30 cellular contexts compared by ENCODE assay signal in the genomic region with DNA sequence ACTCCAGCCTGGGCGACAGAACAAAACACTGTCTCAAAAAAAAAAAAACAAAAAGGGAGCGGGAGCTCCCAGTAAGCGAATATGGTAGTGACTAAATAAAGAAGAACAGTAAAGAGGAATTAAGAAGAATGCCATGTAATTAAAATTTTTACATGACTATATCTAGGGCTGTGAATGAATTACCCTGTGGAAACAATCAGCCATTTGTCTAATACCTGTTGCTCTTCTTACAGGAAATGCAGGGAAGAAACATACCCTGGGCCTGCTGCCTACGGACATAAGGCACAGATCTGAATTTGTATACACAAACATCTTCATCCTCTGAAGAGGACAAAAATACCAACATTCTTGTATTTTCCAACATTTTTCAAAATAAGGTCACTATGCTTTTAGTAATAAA. TPM values are rescaled to one million over a fixed set of nuclear protein-coding genes. Genes with fewer than 3 reads are reported as not detected.
DNase-seq lines count a peak whose midpoint lies in the region; ATAC-seq, FAIRE-seq and TF ChIP-seq lines count a peak whose summit lies in the region.
"Had no signal": no experiment of that assay in that cellular context is flagged by ENCODE, and none has a peak within 500 bp of the region (broad histone marks: within the 10 kb centered on the region; RNA-seq: fewer than 3 reads in every experiment).

No MANE protein-coding gene starts in this region.

- H3K9me3 Mint-ChIP-seq in astrocyte (ENCODE audit: unreplicated experiment) (no peaks in the 10 kb centered on the region), Caco-2 (ENCODE audit: unreplicated experiment) (no peaks in the 10 kb centered on the region)
- H3K9me3 Mint-ChIP-seq in CD4-positive, alpha-beta T cell, result no peaks in the 10 kb centered on the region
- H3K9me3 Mint-ChIP-seq: activated CD8-positive, alpha-beta T cell treated with anti-CD3 and anti-CD28 coated beads for 36 hours; activated T-helper 1 cell treated with anti-CD3 and anti-CD28 coated beads, Interleukin-12 subunit alpha, Interleukin-12 subunit beta, Interleukin-2, Interleukin-4 antibody, amounts not matched to agents 30 ng/mL and 10 ng/mL and 1 ng/mL, durations not matched to agents 14 hours and 24 hours and 36 hours; naive thymus-derived CD4-positive, alpha-beta T cell; stimulated activated effector memory CD8-positive, alpha-beta T cell treated with anti-CD3 and anti-CD28 coated beads, Interleukin-12 subunit alpha, Interleukin-12 subunit beta, amount 100 ng/mL, for 72 hours; type B pancreatic cell had no signal

- H3K27ac ChIP-seq in astrocyte (ENCODE audit: low read depth, low read length), result no peak overlapping the region
- H3K27ac ChIP-seq in CD4-positive, alpha-beta T cell (ENCODE audit: low read depth, low read length), result no peak overlapping the region
- H3K27ac ChIP-seq: HL-60, Peyer's patch had no signal

- peaks cover 73% of the 10 kb centered on the region for H4K20me1 ChIP-seq in astrocyte (ENCODE audit: insufficient read depth, low read length)

- POLR2A ChIA-PET in CD4-positive, alpha-beta T cell (lab: Charles Lee), result no interaction called here
- POLR2A ChIA-PET in Caco-2 (lab: Charles Lee), result no interaction called here

- H3K36me3 Mint-ChIP-seq in astrocyte (ENCODE audit: low read depth, unreplicated experiment), result no peaks in the 10 kb centered on the region
- no peaks in the 10 kb centered on the region for H3K36me3 Mint-ChIP-seq in CD4-positive, alpha-beta T cell (ENCODE audit: low read depth)
- peaks cover 6% of the 10 kb centered on the region for H3K36me3 Mint-ChIP-seq in Caco-2 (ENCODE audit: insufficient read depth, unreplicated experiment)
- H3K36me3 Mint-ChIP-seq: naive thymus-derived CD4-positive, alpha-beta T cell; stimulated activated effector memory CD8-positive, alpha-beta T cell treated with anti-CD3 and anti-CD28 coated beads, Interleukin-12 subunit alpha, Interleukin-12 subunit beta, amount 100 ng/mL, for 72 hours had no signal

- no peaks in the 10 kb centered on the region for H3K9me3 ChIP-seq in astrocyte (ENCODE audit: insufficient read depth, low read depth, low read length)
- H3K9me3 ChIP-seq in CD4-positive, alpha-beta T cell (ENCODE audit: control insufficient read depth, low read length), result no peaks in the 10 kb centered on the region
- H3K9me3 ChIP-seq in Caco-2, result no peaks in the 10 kb centered on the region
- H3K9me3 ChIP-seq: left lung, Peyer's patch had no signal

- intact Hi-C loops in Right ventricle myocardium superior (cut with DNase I) (no loop called here), left cardiac atrium (cut with DNase I) (no loop called here), Caco-2 (cut with micrococcal nuclease; ENCODE audit: unreplicated experiment) (no loop called here)
- intact Hi-C loops in CD4-positive, alpha-beta T cell (cut with DNase I, micrococcal nuclease), result no loop called here

- no peak overlapping the region for H3K4me3 Mint-ChIP-seq in astrocyte (ENCODE audit: unreplicated experiment)
- H3K4me3 Mint-ChIP-seq in CD4-positive, alpha-beta T cell, result no peak overlapping the region
- no peak overlapping the region for H3K4me3 Mint-ChIP-seq in Caco-2 (ENCODE audit: unreplicated experiment)
- H3K4me3 Mint-ChIP-seq: activated CD4-positive, alpha-beta T cell treated with anti-CD3 and anti-CD28 coated beads for 36 hours; activated CD8-positive, alpha-beta T cell treated with anti-CD3 and anti-CD28 coated beads for 36 hours; activated T-helper 1 cell treated with anti-CD3 and anti-CD28 coated beads, Interleukin-12 subunit alpha, Interleukin-12 subunit beta, Interleukin-2, Interleukin-4 antibody, amounts not matched to agents 30 ng/mL and 10 ng/mL and 1 ng/mL, durations not matched to agents 14 hours and 24 hours and 36 hours; naive thymus-derived CD4-positive, alpha-beta T cell; stimulated activated effector memory CD8-positive, alpha-beta T cell treated with anti-CD3 and anti-CD28 coated beads, Interleukin-12 subunit alpha, Interleukin-12 subunit beta, amount 100 ng/mL, for 72 hours; type B pancreatic cell had no signal

- TF ChIP-seq CTCF in astrocyte (IDR thresholded peaks at IDR 0.05; ENCODE audit: insufficient read depth, low read depth, low read length) (no peak), Caco-2 (IDR thresholded peaks at IDR 0.05; ENCODE audit: insufficient read depth in 1 of 2, low read depth in 1 of 2, low read length in 1 of 2, severe bottlenecking in 1 of 2, unreplicated experiment in 1 of 2) (no peak)
- no peak for TF ChIP-seq CTCF in CD4-positive, alpha-beta T cell (IDR thresholded peaks at IDR 0.05)

- H3K27ac Mint-ChIP-seq in astrocyte (ENCODE audit: unreplicated experiment) (peak overlapping the region; percentile 58), Caco-2 (ENCODE audit: unreplicated experiment) (no peak overlapping the region)
- no peak overlapping the region for H3K27ac Mint-ChIP-seq in CD4-positive, alpha-beta T cell
- H3K27ac Mint-ChIP-seq: activated CD4-positive, alpha-beta T cell treated with anti-CD3 and anti-CD28 coated beads for 36 hours; activated CD8-positive, alpha-beta T cell treated with anti-CD3 and anti-CD28 coated beads for 36 hours; activated T-helper 1 cell treated with anti-CD3 and anti-CD28 coated beads, Interleukin-12 subunit alpha, Interleukin-12 subunit beta, Interleukin-2, Interleukin-4 antibody, amounts not matched to agents 30 ng/mL and 10 ng/mL and 1 ng/mL, durations not matched to agents 14 hours and 24 hours and 36 hours; naive thymus-derived CD4-positive, alpha-beta T cell; stimulated activated effector memory CD8-positive, alpha-beta T cell treated with anti-CD3 and anti-CD28 coated beads, Interleukin-12 subunit alpha, Interleukin-12 subunit beta, amount 100 ng/mL, for 72 hours; type B pancreatic cell had no signal

- no peaks in the 10 kb centered on the region for H3K27me3 ChIP-seq in astrocyte (ENCODE audit: insufficient read depth, low read length)
- no peaks in the 10 kb centered on the region for H3K27me3 ChIP-seq in CD4-positive, alpha-beta T cell (ENCODE audit: control insufficient read depth, insufficient read depth, low read length)
- H3K27me3 ChIP-seq in Caco-2 (replicated peaks; ENCODE audit: control insufficient read depth, insufficient read depth, low read length), result no peaks in the 10 kb centered on the region
- H3K27me3 ChIP-seq: left lung, Peyer's patch had no signal

- H3K4me2 ChIP-seq in astrocyte (ENCODE audit: low read length), result no peak overlapping the region

- no peaks in the 10 kb centered on the region for H3K36me3 ChIP-seq in astrocyte (ENCODE audit: insufficient read depth, low read length)
- no peaks in the 10 kb centered on the region for H3K36me3 ChIP-seq in Caco-2 (ENCODE audit: control insufficient read depth, insufficient read depth, low read length)
- H3K36me3 ChIP-seq: left lung, Peyer's patch had no signal

- no peaks in the 10 kb centered on the region for H3K27me3 Mint-ChIP-seq in astrocyte (ENCODE audit: low read depth, unreplicated experiment)
- peaks cover 2% of the 10 kb centered on the region for H3K27me3 Mint-ChIP-seq in CD4-positive, alpha-beta T cell
- H3K27me3 Mint-ChIP-seq in Caco-2 (ENCODE audit: insufficient read depth, unreplicated experiment), result no peaks in the 10 kb centered on the region
- H3K27me3 Mint-ChIP-seq: activated CD8-positive, alpha-beta T cell treated with anti-CD3 and anti-CD28 coated beads for 36 hours; type B pancreatic cell had no signal

- H3K4me1 Mint-ChIP-seq in astrocyte (ENCODE audit: low read depth, unreplicated experiment) (peaks cover 30% of the 10 kb centered on the region), Caco-2 (ENCODE audit: low read depth, unreplicated experiment) (peaks cover 16% of the 10 kb centered on the region)
- no peaks in the 10 kb centered on the region for H3K4me1 Mint-ChIP-seq in CD4-positive, alpha-beta T cell (ENCODE audit: low read depth)
- H3K4me1 Mint-ChIP-seq: activated CD4-positive, alpha-beta T cell treated with anti-CD3 and anti-CD28 coated beads for 36 hours; naive thymus-derived CD4-positive, alpha-beta T cell; stimulated activated effector memory CD8-positive, alpha-beta T cell treated with anti-CD3 and anti-CD28 coated beads, Interleukin-12 subunit alpha, Interleukin-12 subunit beta, amount 100 ng/mL, for 72 hours had no signal

- no peak overlapping the region for H2AFZ ChIP-seq in astrocyte (ENCODE audit: low read depth, low read length)

- H3K9ac ChIP-seq in astrocyte (ENCODE audit: low read length), result no peak overlapping the region

- DNase-seq in Right ventricle myocardium superior (no peak), left cardiac atrium (no peak), astrocyte (ENCODE audit: low read depth) (no peak), kidney tubule cell (ENCODE audit: low spot score) (peak; percentile 34), Caco-2 (no peak)
- no peak for DNase-seq in CD4-positive, alpha-beta T cell
- no peak for DNase-seq in effector CD4-positive, alpha-beta T cell
- DNase-seq: 8988T; activated CD4-positive, alpha-beta T cell treated with anti-CD3 and anti-CD28 coated beads for 36 hours; activated CD8-positive, alpha-beta memory T cell treated with anti-CD3 and anti-CD28 coated beads, Interleukin-2, amount 50 U/mL, for 48 hours; activated CD8-positive, alpha-beta T cell treated with anti-CD3 and anti-CD28 coated beads for 36 hours; activated naive CD4-positive, alpha-beta T cell treated with Interleukin-2 at 50 U/mL for 16 hours; C1 segment of cervical spinal cord; GOT3; hypothalamus; left lung; midbrain; MV-4-11; naive thymus-derived CD4-positive, alpha-beta T cell; NCI-H446; NCI-H774; nucleus accumbens; Peyer's patch; SHP77 treated with DMSO at 0.1 percent for 48 hours; T-helper 2 cell had no signal

- H3K4me1 ChIP-seq in astrocyte (ENCODE audit: insufficient read depth, low read length), result peaks cover 24% of the 10 kb centered on the region
- H3K4me1 ChIP-seq in Caco-2, result no peaks in the 10 kb centered on the region; the same call in 1 of the 2 replicates

- ATAC-seq in Right ventricle myocardium superior (ENCODE audit: poor library complexity), result peak; percentile 52
- no peak for ATAC-seq in left cardiac atrium
- no peak for ATAC-seq in HG02970 (IDR thresholded peaks at IDR 0.05; ENCODE audit: low FRiP score, unreplicated experiment)
- no peak for ATAC-seq in CD4-positive, alpha-beta T cell (ENCODE audit: poor library complexity)
- ATAC-seq: activated CD4-positive, alpha-beta T cell treated with anti-CD3 and anti-CD28 coated beads for 36 hours; activated CD8-positive, alpha-beta T cell treated with anti-CD3 and anti-CD28 coated beads for 36 hours; left lung; naive thymus-derived CD4-positive, alpha-beta T cell; stimulated activated effector memory CD8-positive, alpha-beta T cell treated with anti-CD3 and anti-CD28 coated beads, Interleukin-12 subunit alpha, Interleukin-12 subunit beta, amount 100 ng/mL, for 72 hours had no signal

- no peak for FAIRE-seq in astrocyte (lab: Jason Lieb, UNC)

- peaks cover 100% of the 10 kb centered on the region for H3K79me2 ChIP-seq in astrocyte (ENCODE audit: insufficient read depth, low read length)

- no peak overlapping the region for H3K4me3 ChIP-seq in astrocyte (ENCODE audit: insufficient read depth, low read depth, low read length)
- H3K4me3 ChIP-seq in Caco-2 (ENCODE audit: low read depth, low read length), result no peak overlapping the region
- H3K4me3 ChIP-seq: left lung, Peyer's patch had no signal

- CTCF ChIA-PET in CD4-positive, alpha-beta T cell (lab: Charles Lee), result no interaction called here
- CTCF ChIA-PET in Caco-2 (lab: Charles Lee), result no interaction called here

- no TSS peak for BruUV-seq in Caco-2 (replicated peaks; lab: Mats Ljungman, UMichigan)

RNA-seq across cellular contexts. Expression of a gene that starts 11.3 kb away (rescaled TPM):
- total RNA-seq in Right ventricle myocardium superior (34.2 TPM), left cardiac atrium (10 to 100 TPM; 45.5 to 47.8 TPM), astrocyte (76.6 and 89.5 TPM in 2 replicates), Caco-2 (2022) (42.7 and 55.9 TPM in 2 replicates)
- under 1 TPM; 0.60 to 0.75 TPM for total RNA-seq in CD4-positive, alpha-beta T cell

Comparison
In these comparisons a context has a peak if more than half of its experiments do, and no peak if none do; other contexts are left out.
1. RNA of a gene that starts 11.3 kb away (total RNA-seq): 76.6 to 89.5 TPM in astrocyte, 45.5 to 47.8 TPM in left cardiac atrium, 42.7 to 55.9 TPM in Caco-2 and 34.2 TPM in Right ventricle myocardium superior (single experiment); 0.60 to 0.75 TPM in CD4-positive, alpha-beta T cell; every median in the first group is over 10 times any median in the second.